ENCODE assay signal across 8 cellular contexts in genomic region chr1:2586154-2587070, GRCh38. TPM values are rescaled to one million over a fixed set of nuclear protein-coding genes. Genes with fewer than 3 reads are reported as not detected.
DNase-seq lines count a peak whose midpoint lies in the region; ATAC-seq and TF ChIP-seq lines count a peak whose summit lies in the region.

Gene PRXL2B (plus strand): TSS chr1:2586777. CDS start chr1:2586886, 109 bp downstream.

- no peaks in the 10 kb centered on the region for H3K9me3 ChIP-seq in lower lobe of right lung

- intact Hi-C loops in lower lobe of right lung (cut with DNase I): no loop called here

- H3K27me3 ChIP-seq in lower lobe of right lung (ENCODE audit: low read depth): no peaks in the 10 kb centered on the region

- DNase-seq in CMK (ENCODE audit: low read depth): peak; percentile 100
- DNase-seq in HS-5 (ENCODE audit: low read depth): peak; percentile 91
- peak; percentile 97 to 98 for DNase-seq in NOMO-1 (lab: John Stamatoyannopoulos, UW; ENCODE audit: unreplicated experiment in 2 of 2)
- peak; percentile 100 for DNase-seq in activated CD8-positive, alpha-beta memory T cell treated with anti-CD3 and anti-CD28 coated beads for 24 hours
- peak; percentile 96 for DNase-seq in effector CD4-positive, alpha-beta T cell
- DNase-seq in lower lobe of right lung: peak; percentile 100
- DNase-seq in stimulated activated CD4-positive, alpha-beta T cell treated with anti-CD3 and anti-CD28 coated beads, TNF-alpha, amount 100 ng/mL, for 1 hour (ENCODE audit: low read depth in 3 of 3, low spot score in 1 of 3): peak; percentile 91 to 98 (median 96)

- H3K4me1 ChIP-seq in lower lobe of right lung: peaks cover 37% of the 10 kb centered on the region

- no peak for TF ChIP-seq CTCF in lower lobe of right lung (IDR thresholded peaks at IDR 0.05)

- peak within 1 kb of the TSS; percentile 98 for H3K27ac ChIP-seq in lower lobe of right lung

- peaks cover 3% of the 10 kb centered on the region for H3K36me3 ChIP-seq in lower lobe of right lung

- ATAC-seq in GM19468 (IDR thresholded peaks at IDR 0.05; ENCODE audit: extremely low read depth, unreplicated experiment) (peak; percentile 52), lower lobe of right lung (peak; percentile 94 to 95)

- H3K4me3 ChIP-seq in lower lobe of right lung: peak within 1 kb of the TSS; percentile 92

RNA-seq across cellular contexts. Expression of gene PRXL2B, which starts in this region (rescaled TPM):
- total RNA-seq in lower lobe of right lung: 26.3 TPM

Comparison
In these comparisons a context has a peak if more than half of its experiments do, and no peak if none do; other contexts are left out.
1. Peak in every context shown above with its lines: DNase-seq, ATAC-seq, H3K4me3 ChIP-seq and H3K27ac ChIP-seq.